16 cellular contexts compared by ENCODE assay signal in the genomic region with DNA sequence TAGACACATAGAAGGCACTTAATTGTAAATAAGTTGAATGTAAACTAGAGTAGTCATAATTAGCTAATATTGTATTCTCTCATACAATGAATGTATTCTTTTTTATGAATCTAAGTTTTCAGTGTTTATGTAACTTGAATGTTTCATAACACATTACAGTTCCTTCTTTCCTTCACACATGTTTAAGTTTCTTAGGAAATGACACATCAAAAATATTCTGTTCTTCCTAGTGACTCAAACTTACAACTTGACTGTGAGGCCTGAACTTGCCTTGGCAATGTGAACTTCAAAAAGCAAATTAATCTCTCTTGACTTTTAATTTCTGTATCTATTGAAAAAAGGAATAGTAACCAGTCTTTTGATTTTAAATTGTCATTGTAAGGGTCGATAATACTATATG.
DNase-seq lines count a peak whose midpoint lies in the region; FAIRE-seq and TF ChIP-seq lines count a peak whose summit lies in the region.
"Had no signal": no experiment of that assay in that cellular context is flagged by ENCODE, and none has a peak within 500 bp of the region (broad histone marks: within the 10 kb centered on the region; RNA-seq: fewer than 3 reads in every experiment).

No MANE protein-coding gene starts in this region.

- H3K27ac ChIP-seq in HL-60 (replicated peaks) (peak overlapping the region; percentile 46), fibroblast of lung (ENCODE audit: insufficient read depth, low read length) (no peak overlapping the region)
- H3K27ac ChIP-seq: body of pancreas, VCaP had no signal

- H3K79me2 ChIP-seq in fibroblast of lung (ENCODE audit: control insufficient read depth, insufficient read depth, low read length) = no peaks in the 10 kb centered on the region

- TF ChIP-seq POLR2A in GM12892 (IDR thresholded peaks at IDR 0.05; ENCODE audit: low read depth, low read length) = no peak

- no peaks in the 10 kb centered on the region for H3K9me3 ChIP-seq in fibroblast of lung (ENCODE audit: control insufficient read depth, insufficient read depth, low read depth, low read length)
- H3K9me3 ChIP-seq: body of pancreas had no signal

- TF ChIP-seq CTCF in AG10803 (conservative IDR thresholded peaks at IDR 0.05; ENCODE audit: low read length) (no peak), HL-60 (IDR thresholded peaks at IDR 0.05; ENCODE audit: insufficient read depth, low read length) (no peak), fibroblast of lung (conservative IDR thresholded peaks at IDR 0.05 in 1 of 2, IDR thresholded peaks at IDR 0.05 in 1 of 2; ENCODE audit: low read depth in 1 of 2, low read length in 2 of 2) (no peak)

- no peak overlapping the region for H3K4me2 ChIP-seq in fibroblast of lung (ENCODE audit: extremely low read depth, insufficient read depth, low read length)

- no peaks in the 10 kb centered on the region for H3K27me3 ChIP-seq in HL-60 (ENCODE audit: insufficient read depth, poor library complexity, severe bottlenecking)
- no peaks in the 10 kb centered on the region for H3K27me3 ChIP-seq in fibroblast of lung (ENCODE audit: control insufficient read depth, insufficient read depth, low read length)
- H3K27me3 ChIP-seq: body of pancreas had no signal

- H3K36me3 ChIP-seq in fibroblast of lung (ENCODE audit: control insufficient read depth, insufficient read depth, low read length) = no peaks in the 10 kb centered on the region

- H3K9ac ChIP-seq in fibroblast of lung (ENCODE audit: insufficient read depth, low read length) = no peak overlapping the region

- no peaks in the 10 kb centered on the region for H3K4me1 ChIP-seq in fibroblast of lung (ENCODE audit: control insufficient read depth, extremely low read depth, insufficient read depth, low read length)
- H3K4me1 ChIP-seq: body of pancreas had no signal

- no peaks in the 10 kb centered on the region for H4K20me1 ChIP-seq in fibroblast of lung (ENCODE audit: control insufficient read depth, extremely low read depth, insufficient read depth, low read length)

- no peak overlapping the region for H3K4me3 ChIP-seq in AG10803 (ENCODE audit: low read length)
- no peak overlapping the region for H3K4me3 ChIP-seq in HL-60 (replicated peaks; ENCODE audit: insufficient read depth, low read length)
- H3K4me3 ChIP-seq in fibroblast of lung (replicated peaks in 1 of 4; ENCODE audit: control extremely low read depth in 1 of 4, insufficient read depth in 1 of 4, low read depth in 3 of 4, low read length in 4 of 4) = no peak overlapping the region
- H3K4me3 ChIP-seq: body of pancreas had no signal

- H2AFZ ChIP-seq in fibroblast of lung (ENCODE audit: low read length) = no peak overlapping the region

- FAIRE-seq in GM12892 (lab: Jason Lieb, UNC) = no peak

- peak; percentile 1 for DNase-seq in AG10803 (ENCODE audit: low read depth)
- DNase-seq in HL-60 (ENCODE audit: low read depth in 1 of 2, low spot score in 1 of 2) = peak in 1 of 2 experiments; percentile 14
- peak; percentile 64 for DNase-seq in SKM-1 (lab: John Stamatoyannopoulos, UW; ENCODE audit: unreplicated experiment)
- peak; percentile 2 to 58 for DNase-seq in fibroblast of lung (ENCODE audit: low read depth in 2 of 2)
- no peak for DNase-seq in globus pallidus (ENCODE audit: low spot score)
- no peak for DNase-seq in activated naive CD4-positive, alpha-beta T cell treated with anti-CD3 and anti-CD28 coated beads, Interleukin-2, amount 50 U/mL, for 16 hours
- no peak for DNase-seq in GM12892 (ENCODE audit: insufficient read length)
- no peak for DNase-seq in activated gamma-delta T cell (lab: John Stamatoyannopoulos, UW)
- DNase-seq: activated CD8-positive, alpha-beta T cell treated with anti-CD3 and anti-CD28 coated beads, Interleukin-2, amount 10 ng/mL, durations not matched to agents 7 days and 5 days; body of pancreas; DMS 273 treated with DMSO at 0.1 percent for 48 hours; effector CD4-positive, alpha-beta T cell; Karpas-422; NCI-H2029 treated with DMSO at 0.1 percent for 48 hours; stimulated activated CD4-positive, alpha-beta T cell treated with anti-CD3 and anti-CD28 coated beads, Interleukin-12 subunit alpha, Interleukin-12 subunit beta, amount 100 ng/mL, for 4 hours had no signal

Comparison
In these comparisons a context has a peak if more than half of its experiments do, and no peak if none do; other contexts are left out.
1. DNase-seq: peak in AG10803 (single experiment), SKM-1 (single experiment) and fibroblast of lung (2 of 2); none in globus pallidus (single experiment), activated naive CD4-positive, alpha-beta T cell treated with anti-CD3 and anti-CD28 coated beads, Interleukin-2, amount 50 U/mL, for 16 hours (single experiment), GM12892 (single experiment) and activated gamma-delta T cell (single experiment).